ENCODE assay signal across 27 cellular contexts in the genomic region with DNA sequence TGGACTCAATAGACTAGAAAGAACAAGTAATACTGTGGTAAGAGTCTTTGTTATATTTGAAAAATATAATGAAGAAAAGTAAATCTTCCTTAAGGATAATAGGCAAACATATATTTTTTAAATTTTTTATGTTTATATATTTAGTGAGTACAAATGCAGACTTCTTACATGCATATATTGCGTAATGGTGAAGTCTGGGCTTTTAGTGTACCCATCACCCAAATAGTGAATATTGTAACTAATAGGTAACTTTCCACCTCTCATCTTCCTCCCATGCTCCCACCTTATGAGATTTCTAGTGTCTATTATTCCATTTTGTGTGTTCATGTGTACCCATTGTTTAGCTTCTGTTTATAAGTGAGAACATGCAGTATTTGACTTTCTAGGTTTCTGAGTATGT.
"Had no signal": no experiment of that assay in that cellular context is flagged by ENCODE, and none has a peak within 500 bp of the region (broad histone marks: within the 10 kb centered on the region; RNA-seq: fewer than 3 reads in every experiment).

No MANE protein-coding gene starts in this region.

- DNase-seq: stimulated activated CD4-positive, alpha-beta T cell treated with anti-CD3 and anti-CD28 coated beads, Interleukin-2, amount 100 ng/mL, for 48 hours; stimulated activated CD4-positive, alpha-beta T cell treated with anti-CD3 and anti-CD28 coated beads, Interleukin-4, amount 100 ng/mL, for 1 hour; stimulated activated CD4-positive, alpha-beta T cell treated with anti-CD3 and anti-CD28 coated beads, Interleukin-4, amount 100 ng/mL, for 24 hours; stimulated activated CD4-positive, alpha-beta T cell treated with anti-CD3 and anti-CD28 coated beads, Interleukin-4, amount 100 ng/mL, for 4 hours; stimulated activated CD8-positive, alpha-beta memory T cell treated with anti-CD3 and anti-CD28 coated beads, Interleukin-4, amount 100 ng/mL, for 48 hours; stimulated activated naive B cell treated with anti-CD40 and anti-IgM and Interleukin-4, amounts not matched to agents 10 μg/mL and 1 μg/mL and 100 μg/mL, for 72 hours; stimulated activated naive CD4-positive, alpha-beta T cell; stimulated activated naive CD4-positive, alpha-beta T cell treated with Interleukin-2 at 50 U/mL for 16 hours; stimulated activated naive CD8-positive, alpha-beta T cell treated with anti-CD3 and anti-CD28 coated beads, Interleukin-15, amount 100 ng/mL, for 72 hours; stimulated activated naive CD8-positive, alpha-beta T cell treated with anti-CD3 and anti-CD28 coated beads, Interleukin-15, Interleukin-2, amounts not matched to agents 100 U/mL and 50 U/mL, for 24 hours; stomach; substantia nigra; testis; thyroid gland; tibial artery; transverse colon; trophoblast cell; upper lobe of left lung; upper lobe of right lung; uterus had no signal

- H3K27ac ChIP-seq: stomach, suprapubic skin, testis, thoracic aorta, thyroid gland, tibial artery, tibial nerve, transverse colon, upper lobe of left lung, upper lobe of right lung, uterus, vagina had no signal

- H3K36me3 ChIP-seq: stomach, suprapubic skin, thoracic aorta, thyroid gland, tibial artery, tibial nerve, transverse colon, upper lobe of left lung, upper lobe of right lung, uterus, vagina had no signal

- H3K4me1 ChIP-seq: stomach, suprapubic skin, testis, thyroid gland, tibial artery, tibial nerve, transverse colon, upper lobe of left lung, upper lobe of right lung, uterus, vagina had no signal

- H3K9me3 ChIP-seq: suprapubic skin, testis, thoracic aorta, thyroid gland, tibial artery, tibial nerve, transverse colon, upper lobe of left lung, upper lobe of right lung, uterus, vagina had no signal

- H3K27me3 ChIP-seq: stomach, suprapubic skin, testis, thyroid gland, tibial artery, tibial nerve, transverse colon, upper lobe of left lung, upper lobe of right lung, uterus, vagina had no signal

- H3K4me3 ChIP-seq: stomach, suprapubic skin, testis, thoracic aorta, thyroid gland, tibial artery, tibial nerve, transverse colon, upper lobe of left lung, upper lobe of right lung, uterus, vagina had no signal

- FAIRE-seq: urothelium cell line had no signal

- ATAC-seq: stimulated activated effector memory CD8-positive, alpha-beta T cell treated with anti-CD3 and anti-CD28 coated beads, Interleukin-12 subunit alpha, Interleukin-12 subunit beta, amount 100 ng/mL, for 72 hours; stimulated activated memory B cell treated with anti-CD40 and anti-IgM and Interleukin-4, amounts not matched to agents 10 μg/mL and 1 μg/mL and 100 μg/mL, for 72 hours; stimulated activated naive B cell treated with anti-CD40 and anti-IgM and Interleukin-4, amounts not matched to agents 10 μg/mL and 1 μg/mL and 100 μg/mL, for 72 hours; stimulated activated naive CD8-positive, alpha-beta T cell treated with anti-CD3 and anti-CD28 coated beads, Interleukin-15, amount 100 ng/mL, for 72 hours; stimulated activated naive CD8-positive, alpha-beta T cell treated with anti-CD3 and anti-CD28 coated beads, Interleukin-15, Interleukin-2, amounts not matched to agents 100 U/mL and 50 U/mL, for 24 hours; upper lobe of right lung had no signal
